In the genomic region with DNA sequence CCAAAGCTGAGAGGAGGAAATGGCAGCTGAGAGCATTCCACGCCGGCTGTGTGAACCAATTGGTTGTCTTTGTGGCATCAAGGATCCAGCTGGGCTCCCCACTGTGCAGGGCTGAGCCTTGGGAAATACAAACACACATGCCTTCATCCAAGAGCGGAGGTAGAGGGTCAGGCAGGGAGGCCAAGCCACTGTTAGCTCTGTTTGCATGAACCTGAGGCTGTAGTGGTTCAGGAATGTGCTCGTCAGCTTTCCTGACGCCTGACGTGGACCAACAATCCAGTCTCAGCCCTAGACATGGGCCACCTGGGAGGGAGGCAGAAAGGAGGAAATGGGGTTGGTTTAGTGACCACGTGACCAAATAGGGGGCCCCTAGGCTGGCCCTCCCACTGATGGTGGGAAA, we compare ENCODE assay signal across 20 cellular contexts.
DNase-seq lines count a peak whose midpoint lies in the region; ATAC-seq and TF ChIP-seq lines count a peak whose summit lies in the region.
"Had no signal": no experiment of that assay in that cellular context is flagged by ENCODE, and none has a peak within 500 bp of the region (broad histone marks: within the 10 kb centered on the region; RNA-seq: fewer than 3 reads in every experiment).

No MANE protein-coding gene starts in this region.

- WGBS in aorta, 2 donors, result 59 to 68% methylated on average over 7 of the region's 7 CpGs

- H3K4me1 Mint-ChIP-seq in osteocyte (ENCODE audit: unreplicated experiment), result peaks cover 15% of the 10 kb centered on the region
- no peaks in the 10 kb centered on the region for H3K4me1 Mint-ChIP-seq in activated CD4-positive, alpha-beta T cell treated with anti-CD3 and anti-CD28 coated beads for 36 hours
- H3K4me1 Mint-ChIP-seq: CD8-positive, alpha-beta memory T cell had no signal

- H3K27me3 Mint-ChIP-seq in osteocyte (ENCODE audit: unreplicated experiment), result peaks cover 36% of the 10 kb centered on the region
- no peaks in the 10 kb centered on the region for H3K27me3 Mint-ChIP-seq in activated CD4-positive, alpha-beta T cell treated with anti-CD3 and anti-CD28 coated beads for 36 hours

- H3K9me3 Mint-ChIP-seq in osteocyte (ENCODE audit: unreplicated experiment), result no peaks in the 10 kb centered on the region
- no peaks in the 10 kb centered on the region for H3K9me3 Mint-ChIP-seq in activated CD4-positive, alpha-beta T cell treated with anti-CD3 and anti-CD28 coated beads for 36 hours (ENCODE audit: low read depth)
- H3K9me3 Mint-ChIP-seq: CD8-positive, alpha-beta memory T cell had no signal

- no peak for TF ChIP-seq CTCF in osteocyte (IDR thresholded peaks at IDR 0.05)

- CTCF ChIA-PET in activated CD4-positive, alpha-beta T cell treated with anti-CD3 and anti-CD28 coated beads for 36 hours (lab: Charles Lee), result interaction anchor here (1.2 kb wide), 1 partner anchor 9 kb away, joined by 3 read pairs; no protein-coding TSS in a partner anchor

- H3K27ac ChIP-seq in HUES48 (ENCODE audit: low read depth, low read length) (peak overlapping the region; percentile 68), SJSA1 (peak overlapping the region; percentile 78), aorta (ENCODE audit: low read depth in 1 of 2, low read length in 2 of 2) (no peak overlapping the region)
- H3K27ac ChIP-seq: esophagus squamous epithelium, tibial artery had no signal

- H3K4me3 ChIP-seq in HUES48 (ENCODE audit: low read depth, low read length), result no peak overlapping the region
- H3K4me3 ChIP-seq in SJSA1, result no peak overlapping the region
- no peak overlapping the region for H3K4me3 ChIP-seq in MG63
- H3K4me3 ChIP-seq in aorta (ENCODE audit: low read length in 2 of 2), result no peak overlapping the region
- H3K4me3 ChIP-seq: esophagus squamous epithelium, lung, tibial artery had no signal

- H3K36me3 Mint-ChIP-seq in osteocyte (ENCODE audit: unreplicated experiment), result no peaks in the 10 kb centered on the region
- H3K36me3 Mint-ChIP-seq in activated CD4-positive, alpha-beta T cell treated with anti-CD3 and anti-CD28 coated beads for 36 hours (ENCODE audit: low read depth), result no peaks in the 10 kb centered on the region
- H3K36me3 Mint-ChIP-seq: CD8-positive, alpha-beta memory T cell had no signal

- H3K9ac ChIP-seq in HUES48 (ENCODE audit: low read depth, low read length), result no peak overlapping the region

- no peak overlapping the region for H3K4me3 Mint-ChIP-seq in osteocyte (ENCODE audit: unreplicated experiment)
- no peak overlapping the region for H3K4me3 Mint-ChIP-seq in activated CD4-positive, alpha-beta T cell treated with anti-CD3 and anti-CD28 coated beads for 36 hours
- H3K4me3 Mint-ChIP-seq: CD8-positive, alpha-beta memory T cell had no signal

- H3K27ac Mint-ChIP-seq in osteocyte (ENCODE audit: unreplicated experiment), result peak overlapping the region; percentile 73
- H3K27ac Mint-ChIP-seq in activated CD4-positive, alpha-beta T cell treated with anti-CD3 and anti-CD28 coated beads for 36 hours, result no peak overlapping the region

- POLR2A ChIA-PET in activated CD4-positive, alpha-beta T cell treated with anti-CD3 and anti-CD28 coated beads for 36 hours (lab: Charles Lee), result no interaction called here

- peak; percentile 83 to 88 for DNase-seq in SJSA1 (ENCODE audit: low read depth in 1 of 2, low spot score in 2 of 2)
- DNase-seq in iPS DF 19.7 (ENCODE audit: low read depth, low spot score), result peak; percentile 68
- no peak for DNase-seq in osteocyte (ENCODE audit: extremely low spot score, unreplicated experiment)
- no peak for DNase-seq in activated CD4-positive, alpha-beta T cell treated with anti-CD3 and anti-CD28 coated beads for 36 hours
- no peak for DNase-seq in MG63
- no peak for DNase-seq in aorta
- DNase-seq: activated CD4-positive, alpha-beta T cell treated with anti-CD3 and anti-CD28 coated beads for 48 hours; activated effector memory CD4-positive, alpha-beta T cell treated with Interleukin-2 at 50 U/mL for 16 hours; CD8-positive, alpha-beta memory T cell; cerebellar nuclear complex; effector memory CD4-positive, alpha-beta T cell; esophagus squamous epithelium; NCI-H187 treated with DMSO at 0.1 percent for 48 hours; NCI-H226; stimulated activated naive CD8-positive, alpha-beta T cell treated with anti-CD3 and anti-CD28 coated beads, Interleukin-15, Interleukin-2, amounts not matched to agents 100 U/mL and 50 U/mL, for 24 hours; SW 1271; tibial artery had no signal

- H3K9me3 ChIP-seq in HUES48 (ENCODE audit: control insufficient read depth, insufficient read depth, low read length) (no peaks in the 10 kb centered on the region), SJSA1 (replicated peaks) (no peaks in the 10 kb centered on the region), MG63 (no peaks in the 10 kb centered on the region), aorta (ENCODE audit: control insufficient read depth, low read length) (no peaks in the 10 kb centered on the region)
- H3K9me3 ChIP-seq: esophagus squamous epithelium, tibial artery had no signal

- H3K4me1 ChIP-seq in HUES48 (ENCODE audit: control insufficient read depth, insufficient read depth, low read length) (peaks cover 6% of the 10 kb centered on the region; the same call in 1 of the 2 replicates), SJSA1 (replicated peaks) (peaks cover 28% of the 10 kb centered on the region), aorta (ENCODE audit: control insufficient read depth in 1 of 2, insufficient read depth in 2 of 2, low read length in 2 of 2) (no peaks in the 10 kb centered on the region)
- H3K4me1 ChIP-seq: esophagus squamous epithelium, tibial artery had no signal

- H3K36me3 ChIP-seq in HUES48 (ENCODE audit: control insufficient read depth, insufficient read depth, low read length) (no peaks in the 10 kb centered on the region), SJSA1 (no peaks in the 10 kb centered on the region), MG63 (no peaks in the 10 kb centered on the region), aorta (ENCODE audit: control insufficient read depth in 1 of 2, insufficient read depth in 2 of 2, low read length in 1 of 2) (no peaks in the 10 kb centered on the region)
- H3K36me3 ChIP-seq: esophagus squamous epithelium, tibial artery had no signal

- H3K27me3 ChIP-seq in HUES48 (ENCODE audit: control insufficient read depth, insufficient read depth, low read length), result 0 out of 2 replicates have a peak, but pooled peaks cover 6% of the 10 kb centered on the region
- no peaks in the 10 kb centered on the region for H3K27me3 ChIP-seq in SJSA1 (replicated peaks)
- H3K27me3 ChIP-seq in MG63, result peaks cover 13% of the 10 kb centered on the region
- H3K27me3 ChIP-seq in aorta (ENCODE audit: control insufficient read depth in 1 of 2, insufficient read depth in 2 of 2, low read length in 1 of 2), result no peaks in the 10 kb centered on the region
- H3K27me3 ChIP-seq: tibial artery had no signal

- no peak for ATAC-seq in GM21619 (IDR thresholded peaks at IDR 0.05; ENCODE audit: unreplicated experiment)
- ATAC-seq in activated CD4-positive, alpha-beta T cell treated with anti-CD3 and anti-CD28 coated beads for 36 hours, result no peak
- no peak for ATAC-seq in aorta (ENCODE audit: low FRiP score)
- ATAC-seq: stimulated activated naive CD8-positive, alpha-beta T cell treated with anti-CD3 and anti-CD28 coated beads, Interleukin-15, Interleukin-2, amounts not matched to agents 100 U/mL and 50 U/mL, for 24 hours had no signal

- intact Hi-C loops in activated CD4-positive, alpha-beta T cell treated with anti-CD3 and anti-CD28 coated beads for 36 hours (cut with DNase I, micrococcal nuclease), result no loop called here
- intact Hi-C loops in aorta (cut with DNase I), result no loop called here

Comparison
In these comparisons a context has a peak if more than half of its experiments do, and no peak if none do; other contexts are left out.
1. H3K27ac ChIP-seq: peak in HUES48 (single experiment) and SJSA1 (single experiment); none in aorta (0 of 2).
2. DNase-seq: peak in SJSA1 (2 of 2) and iPS DF 19.7 (single experiment); none in osteocyte (single experiment), activated CD4-positive, alpha-beta T cell treated with anti-CD3 and anti-CD28 coated beads for 36 hours (single experiment), MG63 (single experiment) and aorta (0 of 2).